ENCODE assay signal across 15 cellular contexts in the genomic region with DNA sequence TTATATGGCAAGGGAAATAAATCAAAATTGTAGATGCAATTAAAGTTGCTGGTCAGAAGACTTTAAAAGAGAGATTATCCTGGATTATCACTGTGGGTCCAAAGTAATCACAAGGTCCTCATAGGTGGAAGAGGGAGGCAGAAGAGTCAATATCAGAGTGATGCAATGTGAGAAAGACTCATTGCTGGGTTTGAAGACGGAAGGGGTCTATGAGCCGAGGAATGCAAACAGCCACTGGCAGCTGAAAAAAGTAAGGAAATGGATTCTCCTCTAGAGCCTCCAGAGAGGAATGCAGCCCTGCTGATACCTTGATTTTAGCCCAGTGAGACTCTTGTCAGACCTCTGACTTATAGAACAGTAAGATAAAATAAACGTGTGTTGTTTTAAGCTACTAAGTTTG.
"Had no signal": no experiment of that assay in that cellular context is flagged by ENCODE, and none has a peak within 500 bp of the region (broad histone marks: within the 10 kb centered on the region; RNA-seq: fewer than 3 reads in every experiment).

No MANE protein-coding gene starts in this region.

- H3K9me3 ChIP-seq: neutrophil had no signal

- DNase-seq: activated CD4-positive, alpha-beta memory T cell treated with anti-CD3 and anti-CD28 coated beads, Interleukin-2, amount 10 ng/mL, durations not matched to agents 7 days and 5 days; activated CD4-positive, alpha-beta T cell treated with anti-CD3 and anti-CD28 coated beads for 36 hours; activated T-cell treated with anti-CD3 and anti-CD28 coated beads, Interleukin-2, amount 50 U/mL, for 72 hours; central memory CD4-positive, alpha-beta T cell; cortex of kidney; effector memory CD8-positive, alpha-beta T cell; kidney; midbrain; posterior cingulate gyrus; stimulated activated CD4-positive, alpha-beta T cell treated with anti-CD3 and anti-CD28 coated beads, Interleukin-15, amount 100 ng/mL, for 24 hours; stimulated activated CD4-positive, alpha-beta T cell treated with anti-CD3 and anti-CD28 coated beads, Interleukin-4, amount 100 ng/mL, for 24 hours; T-helper 9 cell had no signal

- H3K9me3 Mint-ChIP-seq: activated CD4-positive, alpha-beta memory T cell treated with anti-CD3 and anti-CD28 coated beads, Interleukin-2, amount 10 ng/mL, durations not matched to agents 7 days and 5 days; activated T-cell treated with anti-CD3 and anti-CD28 coated beads, Interleukin-2, amount 50 U/mL, for 72 hours; effector memory CD8-positive, alpha-beta T cell; stimulated activated naive CD8-positive, alpha-beta T cell treated with anti-CD3 and anti-CD28 coated beads, Interleukin-15, Interleukin-2, amounts not matched to agents 100 ng/mL and 50 ng/mL, for 24 hours had no signal

- H3K27ac Mint-ChIP-seq: activated CD4-positive, alpha-beta memory T cell treated with anti-CD3 and anti-CD28 coated beads, Interleukin-2, amount 10 ng/mL, durations not matched to agents 7 days and 5 days; activated CD4-positive, alpha-beta T cell treated with anti-CD3 and anti-CD28 coated beads for 36 hours; activated T-cell treated with anti-CD3 and anti-CD28 coated beads, Interleukin-2, amount 50 U/mL, for 72 hours; effector memory CD8-positive, alpha-beta T cell; stimulated activated naive CD8-positive, alpha-beta T cell treated with anti-CD3 and anti-CD28 coated beads, Interleukin-15, Interleukin-2, amounts not matched to agents 100 ng/mL and 50 ng/mL, for 24 hours had no signal

- H3K27me3 ChIP-seq: neutrophil had no signal

- H3K27ac ChIP-seq: neutrophil, VCaP had no signal

- H3K27me3 Mint-ChIP-seq: activated CD4-positive, alpha-beta memory T cell treated with anti-CD3 and anti-CD28 coated beads, Interleukin-2, amount 10 ng/mL, durations not matched to agents 7 days and 5 days; activated CD4-positive, alpha-beta T cell treated with anti-CD3 and anti-CD28 coated beads for 36 hours; effector memory CD8-positive, alpha-beta T cell; stimulated activated naive CD8-positive, alpha-beta T cell treated with anti-CD3 and anti-CD28 coated beads, Interleukin-15, Interleukin-2, amounts not matched to agents 100 ng/mL and 50 ng/mL, for 24 hours had no signal

- FAIRE-seq: kidney had no signal

- H3K36me3 ChIP-seq: neutrophil had no signal

- ATAC-seq: activated CD4-positive, alpha-beta T cell treated with anti-CD3 and anti-CD28 coated beads for 36 hours; activated T-cell treated with anti-CD3 and anti-CD28 coated beads, Interleukin-2, amount 50 U/mL, for 72 hours; effector memory CD8-positive, alpha-beta T cell had no signal

- H3K4me3 Mint-ChIP-seq: activated CD4-positive, alpha-beta memory T cell treated with anti-CD3 and anti-CD28 coated beads, Interleukin-2, amount 10 ng/mL, durations not matched to agents 7 days and 5 days; activated CD4-positive, alpha-beta T cell treated with anti-CD3 and anti-CD28 coated beads for 36 hours; activated T-cell treated with anti-CD3 and anti-CD28 coated beads, Interleukin-2, amount 50 U/mL, for 72 hours; effector memory CD8-positive, alpha-beta T cell; stimulated activated naive CD8-positive, alpha-beta T cell treated with anti-CD3 and anti-CD28 coated beads, Interleukin-15, Interleukin-2, amounts not matched to agents 100 ng/mL and 50 ng/mL, for 24 hours had no signal
